Comparison of ENCODE assay signal across 12 cellular contexts in genomic region chr6:125808060-125808459, GRCh38.
DNase-seq lines count a peak whose midpoint lies in the region; ATAC-seq lines count a peak whose summit lies in the region.
"Had no signal": no experiment of that assay in that cellular context is flagged by ENCODE, and none has a peak within 500 bp of the region (broad histone marks: within the 10 kb centered on the region; RNA-seq: fewer than 3 reads in every experiment).

No MANE protein-coding gene starts in this region.

- no peaks in the 10 kb centered on the region for H3K27me3 Mint-ChIP-seq in stimulated activated naive CD8-positive, alpha-beta T cell treated with anti-CD3 and anti-CD28 coated beads, Interleukin-15, Interleukin-2, amounts not matched to agents 100 ng/mL and 50 ng/mL, for 24 hours
- H3K27me3 Mint-ChIP-seq in central memory CD8-positive, alpha-beta T cell = no peaks in the 10 kb centered on the region
- H3K27me3 Mint-ChIP-seq: progenitor cell of endocrine pancreas had no signal

- peak overlapping the region; percentile 9 for H3K4me3 Mint-ChIP-seq in stimulated activated naive CD8-positive, alpha-beta T cell treated with anti-CD3 and anti-CD28 coated beads, Interleukin-15, Interleukin-2, amounts not matched to agents 100 ng/mL and 50 ng/mL, for 24 hours
- no peak overlapping the region for H3K4me3 Mint-ChIP-seq in central memory CD8-positive, alpha-beta T cell
- H3K4me3 Mint-ChIP-seq: HFFc6, mesothelial cell of epicardium had no signal

- H3K9me3 Mint-ChIP-seq in stimulated activated naive CD8-positive, alpha-beta T cell treated with anti-CD3 and anti-CD28 coated beads, Interleukin-15, Interleukin-2, amounts not matched to agents 100 ng/mL and 50 ng/mL, for 24 hours = no peaks in the 10 kb centered on the region
- H3K9me3 Mint-ChIP-seq in central memory CD8-positive, alpha-beta T cell = no peaks in the 10 kb centered on the region
- H3K9me3 Mint-ChIP-seq: HFFc6, mesothelial cell of epicardium had no signal

- peaks cover 91% of the 10 kb centered on the region for H3K4me1 Mint-ChIP-seq in stimulated activated naive CD8-positive, alpha-beta T cell treated with anti-CD3 and anti-CD28 coated beads, Interleukin-15, Interleukin-2, amounts not matched to agents 100 ng/mL and 50 ng/mL, for 24 hours (ENCODE audit: low read depth)
- peaks cover 64% of the 10 kb centered on the region for H3K4me1 Mint-ChIP-seq in central memory CD8-positive, alpha-beta T cell

- DNase-seq in stimulated activated naive CD8-positive, alpha-beta T cell treated with anti-CD3 and anti-CD28 coated beads, Interleukin-15, Interleukin-2, amounts not matched to agents 100 U/mL and 50 U/mL, for 24 hours = no peak
- DNase-seq in NCI-H526 treated with DMSO at 0.1 percent for 48 hours (lab: John Stamatoyannopoulos, UW) (peak; percentile 64), NCI-H187 treated with DMSO at 0.1 percent for 48 hours (lab: John Stamatoyannopoulos, UW) (no peak), GM19240 (ENCODE audit: insufficient read length, low spot score) (no peak), SW480 (ENCODE audit: low spot score) (no peak), NCI-H524 (lab: John Stamatoyannopoulos, UW) (no peak)
- no peak for DNase-seq in central memory CD8-positive, alpha-beta T cell (ENCODE audit: low spot score in 2 of 2)
- DNase-seq: HFFc6, hypothalamus had no signal

- peaks cover 38% of the 10 kb centered on the region for H3K36me3 Mint-ChIP-seq in stimulated activated naive CD8-positive, alpha-beta T cell treated with anti-CD3 and anti-CD28 coated beads, Interleukin-15, Interleukin-2, amounts not matched to agents 100 ng/mL and 50 ng/mL, for 24 hours (ENCODE audit: low read depth)
- H3K36me3 Mint-ChIP-seq in central memory CD8-positive, alpha-beta T cell (ENCODE audit: insufficient read depth) = peaks cover 5% of the 10 kb centered on the region
- H3K36me3 Mint-ChIP-seq: mesothelial cell of epicardium had no signal

- H3K27ac Mint-ChIP-seq in stimulated activated naive CD8-positive, alpha-beta T cell treated with anti-CD3 and anti-CD28 coated beads, Interleukin-15, Interleukin-2, amounts not matched to agents 100 ng/mL and 50 ng/mL, for 24 hours = peak overlapping the region; percentile 82
- peak overlapping the region; percentile 4 for H3K27ac Mint-ChIP-seq in central memory CD8-positive, alpha-beta T cell (ENCODE audit: low read depth)
- H3K27ac Mint-ChIP-seq: HFFc6, mesothelial cell of epicardium, progenitor cell of endocrine pancreas had no signal

- no peak for ATAC-seq in stimulated activated naive CD8-positive, alpha-beta T cell treated with anti-CD3 and anti-CD28 coated beads, Interleukin-15, Interleukin-2, amounts not matched to agents 100 U/mL and 50 U/mL, for 24 hours
- no peak for ATAC-seq in central memory CD8-positive, alpha-beta T cell (replicated peaks; ENCODE audit: extremely low read depth, poor library complexity, severe bottlenecking)
